8 cellular contexts compared by ENCODE assay signal in genomic region chr20:53736757-53737403, GRCh38.
DNase-seq lines count a peak whose midpoint lies in the region; ATAC-seq and TF ChIP-seq lines count a peak whose summit lies in the region.

No MANE protein-coding gene starts in this region.

- no peak for TF ChIP-seq CTCF in DND-41 (IDR thresholded peaks at IDR 0.05; ENCODE audit: borderline replicate concordance, extremely low read depth, low read length, poor library complexity, severe bottlenecking)
- no peak for TF ChIP-seq CTCF in fibroblast of lung (conservative IDR thresholded peaks at IDR 0.05 in 1 of 2, IDR thresholded peaks at IDR 0.05 in 1 of 2; ENCODE audit: low read depth in 1 of 2, low read length in 2 of 2)
- no peak for TF ChIP-seq CTCF in psoas muscle (IDR thresholded peaks at IDR 0.05)
- TF ChIP-seq CTCF in RWPE1 (conservative IDR thresholded peaks at IDR 0.05; ENCODE audit: low read depth) = no peak

- H3K4me1 ChIP-seq in DND-41 (ENCODE audit: insufficient read depth, low read length) (peaks cover 9% of the 10 kb centered on the region), fibroblast of lung (ENCODE audit: control insufficient read depth, extremely low read depth, insufficient read depth, low read length) (peaks cover 22% of the 10 kb centered on the region), psoas muscle (peaks cover 12% of the 10 kb centered on the region)

- intact Hi-C loops in psoas muscle (cut with DNase I) = loop anchor here in 1 of 2 donors (5.0 kb wide), 1 partner anchor 90 kb away; no protein-coding TSS in a partner anchor

- no peaks in the 10 kb centered on the region for H3K36me3 ChIP-seq in DND-41 (ENCODE audit: insufficient read depth, low read length)
- no peaks in the 10 kb centered on the region for H3K36me3 ChIP-seq in fibroblast of lung (ENCODE audit: control insufficient read depth, insufficient read depth, low read length)
- H3K36me3 ChIP-seq in psoas muscle (ENCODE audit: insufficient read depth in 1 of 2, low read depth in 1 of 2) = no peaks in the 10 kb centered on the region

- ATAC-seq in DND-41 (ENCODE audit: insufficient read depth, low read depth) (peak; percentile 45; the same call in 1 of the 3 replicates), HG02885 (IDR thresholded peaks at IDR 0.05; ENCODE audit: poor library complexity, unreplicated experiment) (peak; percentile 27), psoas muscle (no peak)

- H3K27me3 ChIP-seq in DND-41 (ENCODE audit: insufficient read depth, low read length, poor library complexity) = no peaks in the 10 kb centered on the region
- H3K27me3 ChIP-seq in fibroblast of lung (ENCODE audit: control insufficient read depth, insufficient read depth, low read length) = no peaks in the 10 kb centered on the region
- peaks cover 0 to 3% (median under 1%) of the 10 kb centered on the region in 3 donors for H3K27me3 ChIP-seq in psoas muscle (ENCODE audit: insufficient read depth in 3 of 3, low read length in 2 of 3)

- H2AFZ ChIP-seq in DND-41 (ENCODE audit: low read depth, low read length) = no peak overlapping the region
- peak overlapping the region; percentile 0 for H2AFZ ChIP-seq in fibroblast of lung (ENCODE audit: low read length)

- H3K4me2 ChIP-seq in DND-41 (ENCODE audit: insufficient read depth, low read length) (no peak overlapping the region), fibroblast of lung (ENCODE audit: extremely low read depth, insufficient read depth, low read length) (no peak overlapping the region)

- H3K9me3 ChIP-seq in DND-41 (ENCODE audit: insufficient read depth, low read length, severe bottlenecking) (no peaks in the 10 kb centered on the region), fibroblast of lung (ENCODE audit: control insufficient read depth, insufficient read depth, low read depth, low read length) (no peaks in the 10 kb centered on the region), psoas muscle (no peaks in the 10 kb centered on the region)

- H3K79me2 ChIP-seq in DND-41 (ENCODE audit: insufficient read depth, low read length) = no peaks in the 10 kb centered on the region
- no peaks in the 10 kb centered on the region for H3K79me2 ChIP-seq in fibroblast of lung (ENCODE audit: control insufficient read depth, insufficient read depth, low read length)

- H4K20me1 ChIP-seq in DND-41 (ENCODE audit: insufficient read depth, low read length) = no peaks in the 10 kb centered on the region
- H4K20me1 ChIP-seq in fibroblast of lung (ENCODE audit: control insufficient read depth, extremely low read depth, insufficient read depth, low read length) = no peaks in the 10 kb centered on the region

- H3K27ac ChIP-seq in DND-41 (ENCODE audit: low read length) (no peak overlapping the region), fibroblast of lung (ENCODE audit: insufficient read depth, low read length) (peak overlapping the region; percentile 3), psoas muscle (no peak overlapping the region), RWPE1 (no peak overlapping the region)

- H3K9ac ChIP-seq in DND-41 (ENCODE audit: low read depth, low read length) (no peak overlapping the region), fibroblast of lung (ENCODE audit: insufficient read depth, low read length) (no peak overlapping the region)

- WGBS in psoas muscle, 3 donors = 22 to 31% (median 28%) methylated on average over 6 of the region's 6 CpGs

- POLR2A ChIA-PET in RWPE1 (lab: Yijun Ruan, JAX; ENCODE audit: low non-redundant PET) = interaction anchor here (0.6 kb wide), 2 partner anchors 105 to 143 kb away, joined by 3 read pairs; no protein-coding TSS in a partner anchor

- H3K4me3 ChIP-seq in DND-41 (ENCODE audit: low read depth in 1 of 2, low read length in 2 of 2) = no peak overlapping the region
- H3K4me3 ChIP-seq in fibroblast of lung (replicated peaks in 1 of 4; ENCODE audit: control extremely low read depth in 1 of 4, insufficient read depth in 1 of 4, low read depth in 3 of 4, low read length in 4 of 4) = no peak overlapping the region
- peak overlapping the region; percentile 12 for H3K4me3 ChIP-seq in psoas muscle

- no peak for DNase-seq in DND-41
- peak; percentile 51 for DNase-seq in SK-N-DZ (ENCODE audit: low spot score)
- peak in 1 of 2 donors; percentile 67 for DNase-seq in fibroblast of lung (ENCODE audit: low read depth in 2 of 2)
- DNase-seq in psoas muscle = no peak
- no peak for DNase-seq in RWPE1 (ENCODE audit: low spot score)
- no peak for DNase-seq in SHP77 (lab: John Stamatoyannopoulos, UW)
- DNase-seq in NCI-H1930 (lab: John Stamatoyannopoulos, UW) = no peak

- CTCF ChIA-PET in RWPE1 (lab: Yijun Ruan, JAX) = interaction anchor here (0.7 to 0.9 kb wide), 2 partner anchors 142 to 206 kb away, joined by 3 read pairs; no protein-coding TSS in a partner anchor

Comparison
In these comparisons a context has a peak if more than half of its experiments do, and no peak if none do; other contexts are left out.
1. ATAC-seq: peak in DND-41 (single experiment) and HG02885 (single experiment); none in psoas muscle (0 of 4).